In genomic region chr6:36679043-36679821, GRCh38 we compare ENCODE assay signal across 8 cellular contexts. TPM values are rescaled to one million over a fixed set of nuclear protein-coding genes. Genes with fewer than 3 reads are reported as not detected.
DNase-seq lines count a peak whose midpoint lies in the region; ATAC-seq and TF ChIP-seq lines count a peak whose summit lies in the region.

No MANE protein-coding gene starts in this region.

- H3K36me3 ChIP-seq in parathyroid adenoma (ENCODE audit: control insufficient read depth, insufficient read depth, low read length): no peaks in the 10 kb centered on the region

- H3K9me3 Mint-ChIP-seq in activated naive CD8-positive, alpha-beta T cell (ENCODE audit: low read depth): no peaks in the 10 kb centered on the region

- H3K27me3 Mint-ChIP-seq in activated naive CD8-positive, alpha-beta T cell: no peaks in the 10 kb centered on the region

- intact Hi-C loops in Right ventricle myocardium superior (cut with DNase I): loop anchor here (5.0 kb wide), 1 partner anchor 47 kb away; no protein-coding TSS in a partner anchor

- H3K9ac ChIP-seq in parathyroid adenoma: peak overlapping the region; percentile 31

- ATAC-seq in Right ventricle myocardium superior (ENCODE audit: poor library complexity): peak; percentile 50

- H3K27me3 ChIP-seq in parathyroid adenoma (ENCODE audit: control insufficient read depth, insufficient read depth, low read length): no peaks in the 10 kb centered on the region

- H3K4me1 Mint-ChIP-seq in activated naive CD8-positive, alpha-beta T cell (ENCODE audit: low read depth): peaks cover 48% of the 10 kb centered on the region

- peak overlapping the region; percentile 85 for H3K27ac Mint-ChIP-seq in activated naive CD8-positive, alpha-beta T cell

- DNase-seq in DMS53 (lab: John Stamatoyannopoulos, UW): peak; percentile 76
- no peak for DNase-seq in DMS53 treated with DMSO at 0.1 percent for 48 hours (lab: John Stamatoyannopoulos, UW; ENCODE audit: unreplicated experiment)
- DNase-seq in NCI-H748 (lab: John Stamatoyannopoulos, UW; ENCODE audit: unreplicated experiment): peak; percentile 71
- DNase-seq in Right ventricle myocardium superior: peak; percentile 82
- DNase-seq in SIG-M5 treated with dmso at 0.1 percent for 504 hours (lab: John Stamatoyannopoulos, UW; ENCODE audit: unreplicated experiment): no peak
- no peak for DNase-seq in UCSD-AML1 (lab: John Stamatoyannopoulos, UW; ENCODE audit: unreplicated experiment)

- H3K79me2 ChIP-seq in parathyroid adenoma: no peaks in the 10 kb centered on the region

- H3K4me2 ChIP-seq in parathyroid adenoma (ENCODE audit: low read length): peak overlapping the region; percentile 81

- peak overlapping the region; percentile 76 for H3K4me3 ChIP-seq in parathyroid adenoma (ENCODE audit: low read depth, low read length)

- peak overlapping the region; percentile 79 for H2AFZ ChIP-seq in parathyroid adenoma

- H3K9me3 ChIP-seq in parathyroid adenoma (ENCODE audit: control insufficient read depth, low read length): no peaks in the 10 kb centered on the region

- H3K27ac ChIP-seq in parathyroid adenoma: peak overlapping the region; percentile 86

- TF ChIP-seq CTCF in parathyroid adenoma (IDR thresholded peaks at IDR 0.05): no peak

- H3K4me3 Mint-ChIP-seq in activated naive CD8-positive, alpha-beta T cell: peak overlapping the region; percentile 90

- H3K36me3 Mint-ChIP-seq in activated naive CD8-positive, alpha-beta T cell: no peaks in the 10 kb centered on the region

- H3K4me1 ChIP-seq in parathyroid adenoma: peaks cover 42% of the 10 kb centered on the region

RNA-seq across cellular contexts. Expression of gene CDKN1A, which starts 0.7 kb away (rescaled TPM):
- total RNA-seq in Right ventricle myocardium superior: 54.5 TPM

RNA-seq across cellular contexts. Expression of gene RAB44, which starts 18.4 kb away (rescaled TPM):
- total RNA-seq in Right ventricle myocardium superior: not detected

Comparison
In these comparisons a context has a peak if more than half of its experiments do, and no peak if none do; other contexts are left out.
1. DNase-seq: peak in DMS53 (single experiment), NCI-H748 (single experiment) and Right ventricle myocardium superior (single experiment); none in DMS53 treated with DMSO at 0.1 percent for 48 hours (single experiment), SIG-M5 treated with dmso at 0.1 percent for 504 hours (single experiment) and UCSD-AML1 (single experiment).